Comparison of ENCODE assay signal across 1 cellular context in the genomic region with DNA sequence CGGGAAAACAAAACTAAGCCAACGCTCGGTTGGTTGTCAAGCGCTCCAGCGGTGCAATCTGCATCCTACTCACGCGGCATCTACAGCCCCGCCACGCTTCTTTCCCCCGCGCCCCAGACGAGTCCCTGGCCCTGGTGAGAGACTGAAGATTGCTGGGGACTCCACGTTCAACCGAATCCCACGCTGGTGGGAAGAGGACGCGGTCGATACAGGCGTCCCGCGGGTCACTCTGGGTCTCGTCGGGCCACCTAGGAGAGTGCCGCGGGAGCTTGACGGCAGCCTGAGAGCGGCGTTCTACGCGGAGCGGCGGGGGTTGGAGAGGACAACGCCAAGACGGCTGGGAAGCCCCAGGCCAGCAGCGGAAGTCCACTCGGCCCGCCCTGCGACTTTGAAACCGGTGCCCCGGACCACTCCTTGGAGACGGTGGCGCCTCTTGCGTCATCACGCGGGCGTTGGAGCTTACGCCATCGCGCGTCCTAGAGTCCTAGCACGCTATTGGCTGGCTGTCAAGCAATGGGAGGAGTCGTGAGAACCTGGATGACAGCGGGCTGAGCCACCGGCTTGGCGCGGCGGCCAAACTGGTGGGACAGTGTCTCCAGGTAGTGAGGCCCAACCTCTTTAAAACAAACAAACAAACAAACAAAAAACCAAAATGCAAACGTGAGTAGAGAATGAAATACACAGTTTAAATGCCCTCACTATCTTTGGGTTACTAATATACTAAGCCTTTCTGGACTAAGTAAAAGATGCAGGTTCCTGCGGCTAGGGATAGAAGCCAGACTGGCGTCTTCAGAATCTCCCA.
TF ChIP-seq lines count a peak whose summit lies in the region.

A gene (minus strand): TSS at position 367 of the 802 bp plus-strand sequence. CDS start 436 bp downstream, outside the sequence.

TF ChIP-seq in GM12878, 131 proteins besides CTCF, POLR2A, EP300 and RAD21 (continued from another document and continues in another):
- peak; percentile 15; the same call in 1 of the 2 replicates for TF ChIP-seq PAX5 (IDR thresholded peaks at IDR 0.05; ENCODE audit: borderline replicate concordance, low read depth, low read length)
- TF ChIP-seq JUNB (IDR thresholded peaks at IDR 0.05): no peak
- TF ChIP-seq ZNF217 (IDR thresholded peaks at IDR 0.05): no peak
- TF ChIP-seq, protein P1, sequence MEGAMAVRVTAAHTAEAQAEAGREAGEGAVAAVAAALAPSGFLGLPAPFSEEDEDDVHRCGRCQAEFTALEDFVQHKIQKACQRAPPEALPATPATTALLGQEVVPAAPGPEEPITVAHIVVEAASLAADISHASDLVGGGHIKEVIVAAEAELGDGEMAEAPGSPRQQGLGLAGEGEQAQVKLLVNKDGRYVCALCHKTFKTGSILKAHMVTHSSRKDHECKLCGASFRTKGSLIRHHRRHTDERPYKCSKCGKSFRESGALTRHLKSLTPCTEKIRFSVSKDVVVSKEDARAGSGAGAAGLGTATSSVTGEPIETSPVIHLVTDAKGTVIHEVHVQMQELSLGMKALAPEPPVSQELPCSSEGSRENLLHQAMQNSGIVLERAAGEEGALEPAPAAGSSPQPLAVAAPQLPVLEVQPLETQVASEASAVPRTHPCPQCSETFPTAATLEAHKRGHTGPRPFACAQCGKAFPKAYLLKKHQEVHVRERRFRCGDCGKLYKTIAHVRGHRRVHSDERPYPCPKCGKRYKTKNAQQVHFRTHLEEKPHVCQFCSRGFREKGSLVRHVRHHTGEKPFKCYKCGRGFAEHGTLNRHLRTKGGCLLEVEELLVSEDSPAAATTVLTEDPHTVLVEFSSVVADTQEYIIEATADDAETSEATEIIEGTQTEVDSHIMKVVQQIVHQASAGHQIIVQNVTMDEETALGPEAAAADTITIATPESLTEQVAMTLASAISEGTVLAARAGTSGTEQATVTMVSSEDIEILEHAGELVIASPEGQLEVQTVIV (IDR thresholded peaks at IDR 0.05; ENCODE audit: borderline replicate concordance, partially characterized antibody): peak; percentile 22
- no peak for TF ChIP-seq MYC (IDR thresholded peaks at IDR 0.05; ENCODE audit: insufficient read depth, insufficient read length, insufficient replicate concordance, low read length, severe bottlenecking)
- TF ChIP-seq MEF2A (IDR thresholded peaks at IDR 0.05; ENCODE audit: insufficient read depth, low read depth, low read length): no peak
- TF ChIP-seq, protein P2, sequence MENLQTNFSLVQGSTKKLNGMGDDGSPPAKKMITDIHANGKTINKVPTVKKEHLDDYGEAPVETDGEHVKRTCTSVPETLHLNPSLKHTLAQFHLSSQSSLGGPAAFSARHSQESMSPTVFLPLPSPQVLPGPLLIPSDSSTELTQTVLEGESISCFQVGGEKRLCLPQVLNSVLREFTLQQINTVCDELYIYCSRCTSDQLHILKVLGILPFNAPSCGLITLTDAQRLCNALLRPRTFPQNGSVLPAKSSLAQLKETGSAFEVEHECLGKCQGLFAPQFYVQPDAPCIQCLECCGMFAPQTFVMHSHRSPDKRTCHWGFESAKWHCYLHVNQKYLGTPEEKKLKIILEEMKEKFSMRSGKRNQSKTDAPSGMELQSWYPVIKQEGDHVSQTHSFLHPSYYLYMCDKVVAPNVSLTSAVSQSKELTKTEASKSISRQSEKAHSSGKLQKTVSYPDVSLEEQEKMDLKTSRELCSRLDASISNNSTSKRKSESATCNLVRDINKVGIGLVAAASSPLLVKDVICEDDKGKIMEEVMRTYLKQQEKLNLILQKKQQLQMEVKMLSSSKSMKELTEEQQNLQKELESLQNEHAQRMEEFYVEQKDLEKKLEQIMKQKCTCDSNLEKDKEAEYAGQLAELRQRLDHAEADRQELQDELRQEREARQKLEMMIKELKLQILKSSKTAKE (IDR thresholded peaks at IDR 0.05; ENCODE audit: low read depth, poor library complexity, severe bottlenecking): no peak
- TF ChIP-seq, protein P3, sequence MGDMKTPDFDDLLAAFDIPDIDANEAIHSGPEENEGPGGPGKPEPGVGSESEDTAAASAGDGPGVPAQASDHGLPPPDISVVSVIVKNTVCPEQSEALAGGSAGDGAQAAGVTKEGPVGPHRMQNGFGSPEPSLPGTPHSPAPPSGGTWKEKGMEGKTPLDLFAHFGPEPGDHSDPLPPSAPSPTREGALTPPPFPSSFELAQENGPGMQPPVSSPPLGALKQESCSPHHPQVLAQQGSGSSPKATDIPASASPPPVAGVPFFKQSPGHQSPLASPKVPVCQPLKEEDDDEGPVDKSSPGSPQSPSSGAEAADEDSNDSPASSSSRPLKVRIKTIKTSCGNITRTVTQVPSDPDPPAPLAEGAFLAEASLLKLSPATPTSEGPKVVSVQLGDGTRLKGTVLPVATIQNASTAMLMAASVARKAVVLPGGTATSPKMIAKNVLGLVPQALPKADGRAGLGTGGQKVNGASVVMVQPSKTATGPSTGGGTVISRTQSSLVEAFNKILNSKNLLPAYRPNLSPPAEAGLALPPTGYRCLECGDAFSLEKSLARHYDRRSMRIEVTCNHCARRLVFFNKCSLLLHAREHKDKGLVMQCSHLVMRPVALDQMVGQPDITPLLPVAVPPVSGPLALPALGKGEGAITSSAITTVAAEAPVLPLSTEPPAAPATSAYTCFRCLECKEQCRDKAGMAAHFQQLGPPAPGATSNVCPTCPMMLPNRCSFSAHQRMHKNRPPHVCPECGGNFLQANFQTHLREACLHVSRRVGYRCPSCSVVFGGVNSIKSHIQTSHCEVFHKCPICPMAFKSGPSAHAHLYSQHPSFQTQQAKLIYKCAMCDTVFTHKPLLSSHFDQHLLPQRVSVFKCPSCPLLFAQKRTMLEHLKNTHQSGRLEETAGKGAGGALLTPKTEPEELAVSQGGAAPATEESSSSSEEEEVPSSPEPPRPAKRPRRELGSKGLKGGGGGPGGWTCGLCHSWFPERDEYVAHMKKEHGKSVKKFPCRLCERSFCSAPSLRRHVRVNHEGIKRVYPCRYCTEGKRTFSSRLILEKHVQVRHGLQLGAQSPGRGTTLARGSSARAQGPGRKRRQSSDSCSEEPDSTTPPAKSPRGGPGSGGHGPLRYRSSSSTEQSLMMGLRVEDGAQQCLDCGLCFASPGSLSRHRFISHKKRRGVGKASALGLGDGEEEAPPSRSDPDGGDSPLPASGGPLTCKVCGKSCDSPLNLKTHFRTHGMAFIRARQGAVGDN (IDR thresholded peaks at IDR 0.05): no peak
- TF ChIP-seq IRF4 (IDR thresholded peaks at IDR 0.05; ENCODE audit: low read depth, low read length): 0 out of 2 replicates have a peak, but pooled peaks have one; percentile 6
- peak; percentile 69; the same call in 1 of the 2 replicates for TF ChIP-seq TAF1 (IDR thresholded peaks at IDR 0.05; ENCODE audit: borderline replicate concordance, low read depth, low read length)
- no peak; the same call in 1 of the 2 replicates for TF ChIP-seq CBFB (IDR thresholded peaks at IDR 0.05; ENCODE audit: low read depth)
- TF ChIP-seq, protein P4, sequence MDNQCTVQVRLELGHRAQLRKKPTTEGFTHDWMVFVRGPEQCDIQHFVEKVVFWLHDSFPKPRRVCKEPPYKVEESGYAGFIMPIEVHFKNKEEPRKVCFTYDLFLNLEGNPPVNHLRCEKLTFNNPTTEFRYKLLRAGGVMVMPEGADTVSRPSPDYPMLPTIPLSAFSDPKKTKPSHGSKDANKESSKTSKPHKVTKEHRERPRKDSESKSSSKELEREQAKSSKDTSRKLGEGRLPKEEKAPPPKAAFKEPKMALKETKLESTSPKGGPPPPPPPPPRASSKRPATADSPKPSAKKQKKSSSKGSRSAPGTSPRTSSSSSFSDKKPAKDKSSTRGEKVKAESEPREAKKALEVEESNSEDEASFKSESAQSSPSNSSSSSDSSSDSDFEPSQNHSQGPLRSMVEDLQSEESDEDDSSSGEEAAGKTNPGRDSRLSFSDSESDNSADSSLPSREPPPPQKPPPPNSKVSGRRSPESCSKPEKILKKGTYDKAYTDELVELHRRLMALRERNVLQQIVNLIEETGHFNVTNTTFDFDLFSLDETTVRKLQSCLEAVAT (IDR thresholded peaks at IDR 0.05): no peak; the same call in 1 of the 2 replicates
- no peak for TF ChIP-seq ESRRA (IDR thresholded peaks at IDR 0.05; ENCODE audit: low read length)
- TF ChIP-seq, protein P5, sequence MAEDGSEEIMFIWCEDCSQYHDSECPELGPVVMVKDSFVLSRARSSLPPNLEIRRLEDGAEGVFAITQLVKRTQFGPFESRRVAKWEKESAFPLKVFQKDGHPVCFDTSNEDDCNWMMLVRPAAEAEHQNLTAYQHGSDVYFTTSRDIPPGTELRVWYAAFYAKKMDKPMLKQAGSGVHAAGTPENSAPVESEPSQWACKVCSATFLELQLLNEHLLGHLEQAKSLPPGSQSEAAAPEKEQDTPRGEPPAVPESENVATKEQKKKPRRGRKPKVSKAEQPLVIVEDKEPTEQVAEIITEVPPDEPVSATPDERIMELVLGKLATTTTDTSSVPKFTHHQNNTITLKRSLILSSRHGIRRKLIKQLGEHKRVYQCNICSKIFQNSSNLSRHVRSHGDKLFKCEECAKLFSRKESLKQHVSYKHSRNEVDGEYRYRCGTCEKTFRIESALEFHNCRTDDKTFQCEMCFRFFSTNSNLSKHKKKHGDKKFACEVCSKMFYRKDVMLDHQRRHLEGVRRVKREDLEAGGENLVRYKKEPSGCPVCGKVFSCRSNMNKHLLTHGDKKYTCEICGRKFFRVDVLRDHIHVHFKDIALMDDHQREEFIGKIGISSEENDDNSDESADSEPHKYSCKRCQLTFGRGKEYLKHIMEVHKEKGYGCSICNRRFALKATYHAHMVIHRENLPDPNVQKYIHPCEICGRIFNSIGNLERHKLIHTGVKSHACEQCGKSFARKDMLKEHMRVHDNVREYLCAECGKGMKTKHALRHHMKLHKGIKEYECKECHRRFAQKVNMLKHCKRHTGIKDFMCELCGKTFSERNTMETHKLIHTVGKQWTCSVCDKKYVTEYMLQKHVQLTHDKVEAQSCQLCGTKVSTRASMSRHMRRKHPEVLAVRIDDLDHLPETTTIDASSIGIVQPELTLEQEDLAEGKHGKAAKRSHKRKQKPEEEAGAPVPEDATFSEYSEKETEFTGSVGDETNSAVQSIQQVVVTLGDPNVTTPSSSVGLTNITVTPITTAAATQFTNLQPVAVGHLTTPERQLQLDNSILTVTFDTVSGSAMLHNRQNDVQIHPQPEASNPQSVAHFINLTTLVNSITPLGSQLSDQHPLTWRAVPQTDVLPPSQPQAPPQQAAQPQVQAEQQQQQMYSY (CRISPR knock-in tag; IDR thresholded peaks at IDR 0.05): no peak
- no peak for TF ChIP-seq DPF2 (IDR thresholded peaks at IDR 0.05)
- TF ChIP-seq MXI1 (IDR thresholded peaks at IDR 0.05; ENCODE audit: low read depth, low read length): no peak; the same call in 1 of the 2 replicates
- TF ChIP-seq KLF5 (IDR thresholded peaks at IDR 0.05; ENCODE audit: partially characterized antibody): no peak
- TF ChIP-seq, protein P6, sequence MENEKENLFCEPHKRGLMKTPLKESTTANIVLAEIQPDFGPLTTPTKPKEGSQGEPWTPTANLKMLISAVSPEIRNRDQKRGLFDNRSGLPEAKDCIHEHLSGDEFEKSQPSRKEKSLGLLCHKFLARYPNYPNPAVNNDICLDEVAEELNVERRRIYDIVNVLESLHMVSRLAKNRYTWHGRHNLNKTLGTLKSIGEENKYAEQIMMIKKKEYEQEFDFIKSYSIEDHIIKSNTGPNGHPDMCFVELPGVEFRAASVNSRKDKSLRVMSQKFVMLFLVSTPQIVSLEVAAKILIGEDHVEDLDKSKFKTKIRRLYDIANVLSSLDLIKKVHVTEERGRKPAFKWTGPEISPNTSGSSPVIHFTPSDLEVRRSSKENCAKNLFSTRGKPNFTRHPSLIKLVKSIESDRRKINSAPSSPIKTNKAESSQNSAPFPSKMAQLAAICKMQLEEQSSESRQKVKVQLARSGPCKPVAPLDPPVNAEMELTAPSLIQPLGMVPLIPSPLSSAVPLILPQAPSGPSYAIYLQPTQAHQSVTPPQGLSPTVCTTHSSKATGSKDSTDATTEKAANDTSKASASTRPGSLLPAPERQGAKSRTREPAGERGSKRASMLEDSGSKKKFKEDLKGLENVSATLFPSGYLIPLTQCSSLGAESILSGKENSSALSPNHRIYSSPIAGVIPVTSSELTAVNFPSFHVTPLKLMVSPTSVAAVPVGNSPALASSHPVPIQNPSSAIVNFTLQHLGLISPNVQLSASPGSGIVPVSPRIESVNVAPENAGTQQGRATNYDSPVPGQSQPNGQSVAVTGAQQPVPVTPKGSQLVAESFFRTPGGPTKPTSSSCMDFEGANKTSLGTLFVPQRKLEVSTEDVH (IDR thresholded peaks at IDR 0.05; ENCODE audit: low read depth, partially characterized antibody): no peak
- TF ChIP-seq, protein P7, sequence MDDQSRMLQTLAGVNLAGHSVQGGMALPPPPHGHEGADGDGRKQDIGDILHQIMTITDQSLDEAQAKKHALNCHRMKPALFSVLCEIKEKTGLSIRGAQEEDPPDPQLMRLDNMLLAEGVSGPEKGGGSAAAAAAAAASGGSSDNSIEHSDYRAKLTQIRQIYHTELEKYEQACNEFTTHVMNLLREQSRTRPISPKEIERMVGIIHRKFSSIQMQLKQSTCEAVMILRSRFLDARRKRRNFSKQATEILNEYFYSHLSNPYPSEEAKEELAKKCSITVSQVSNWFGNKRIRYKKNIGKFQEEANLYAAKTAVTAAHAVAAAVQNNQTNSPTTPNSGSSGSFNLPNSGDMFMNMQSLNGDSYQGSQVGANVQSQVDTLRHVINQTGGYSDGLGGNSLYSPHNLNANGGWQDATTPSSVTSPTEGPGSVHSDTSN (IDR thresholded peaks at IDR 0.05; ENCODE audit: insufficient replicate concordance, low read depth, low read length): peak; percentile 31
- no peak for TF ChIP-seq BMI1 (IDR thresholded peaks at IDR 0.05; ENCODE audit: borderline replicate concordance)
- TF ChIP-seq NFIC (IDR thresholded peaks at IDR 0.05; ENCODE audit: low read depth, low read length): no peak
- TF ChIP-seq EED (IDR thresholded peaks at IDR 0.05; ENCODE audit: low read depth): peak; percentile 29; the same call in 1 of the 2 replicates
- peak; percentile 83 for TF ChIP-seq NBN (IDR thresholded peaks at IDR 0.05)
- no peak for TF ChIP-seq BCL11A (IDR thresholded peaks at IDR 0.05; ENCODE audit: low read depth, low read length)
- no peak; the same call in 1 of the 2 replicates for TF ChIP-seq CBX5 (IDR thresholded peaks at IDR 0.05; ENCODE audit: low read depth)
- no peak; the same call in 1 of the 2 replicates for TF ChIP-seq LARP7 (IDR thresholded peaks at IDR 0.05)
- TF ChIP-seq, protein P8, sequence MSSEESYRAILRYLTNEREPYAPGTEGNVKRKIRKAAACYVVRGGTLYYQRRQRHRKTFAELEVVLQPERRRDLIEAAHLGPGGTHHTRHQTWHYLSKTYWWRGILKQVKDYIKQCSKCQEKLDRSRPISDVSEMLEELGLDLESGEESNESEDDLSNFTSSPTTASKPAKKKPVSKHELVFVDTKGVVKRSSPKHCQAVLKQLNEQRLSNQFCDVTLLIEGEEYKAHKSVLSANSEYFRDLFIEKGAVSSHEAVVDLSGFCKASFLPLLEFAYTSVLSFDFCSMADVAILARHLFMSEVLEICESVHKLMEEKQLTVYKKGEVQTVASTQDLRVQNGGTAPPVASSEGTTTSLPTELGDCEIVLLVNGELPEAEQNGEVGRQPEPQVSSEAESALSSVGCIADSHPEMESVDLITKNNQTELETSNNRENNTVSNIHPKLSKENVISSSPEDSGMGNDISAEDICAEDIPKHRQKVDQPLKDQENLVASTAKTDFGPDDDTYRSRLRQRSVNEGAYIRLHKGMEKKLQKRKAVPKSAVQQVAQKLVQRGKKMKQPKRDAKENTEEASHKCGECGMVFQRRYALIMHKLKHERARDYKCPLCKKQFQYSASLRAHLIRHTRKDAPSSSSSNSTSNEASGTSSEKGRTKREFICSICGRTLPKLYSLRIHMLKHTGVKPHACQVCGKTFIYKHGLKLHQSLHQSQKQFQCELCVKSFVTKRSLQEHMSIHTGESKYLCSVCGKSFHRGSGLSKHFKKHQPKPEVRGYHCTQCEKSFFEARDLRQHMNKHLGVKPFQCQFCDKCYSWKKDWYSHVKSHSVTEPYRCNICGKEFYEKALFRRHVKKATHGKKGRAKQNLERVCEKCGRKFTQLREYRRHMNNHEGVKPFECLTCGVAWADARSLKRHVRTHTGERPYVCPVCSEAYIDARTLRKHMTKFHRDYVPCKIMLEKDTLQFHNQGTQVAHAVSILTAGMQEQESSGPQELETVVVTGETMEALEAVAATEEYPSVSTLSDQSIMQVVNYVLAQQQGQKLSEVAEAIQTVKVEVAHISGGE (CRISPR knock-in tag; IDR thresholded peaks at IDR 0.05): no peak
- peak; percentile 26 for TF ChIP-seq RUNX3 (IDR thresholded peaks at IDR 0.05; ENCODE audit: low read length)
- no peak for TF ChIP-seq SRF (IDR thresholded peaks at IDR 0.05; ENCODE audit: low read depth in 2 of 2, low read length in 2 of 2)
- no peak for TF ChIP-seq ZNF622 (IDR thresholded peaks at IDR 0.05)
